Comparison of ENCODE assay signal across 18 cellular contexts in genomic region chr19:36150586-36150985, GRCh38. TPM values are rescaled to one million over a fixed set of nuclear protein-coding genes. Genes with fewer than 3 reads are reported as not detected.
DNase-seq lines count a peak whose midpoint lies in the region; ATAC-seq and TF ChIP-seq lines count a peak whose summit lies in the region.
"Had no signal": no experiment of that assay in that cellular context is flagged by ENCODE, and none has a peak within 500 bp of the region (broad histone marks: within the 10 kb centered on the region; RNA-seq: fewer than 3 reads in every experiment).

No MANE protein-coding gene starts in this region.

- H3K27me3 ChIP-seq in adipocyte (replicated peaks; ENCODE audit: control insufficient read depth, insufficient read depth, low read length) (no peaks in the 10 kb centered on the region), fibroblast of lung (ENCODE audit: control insufficient read depth, insufficient read depth, low read length) (no peaks in the 10 kb centered on the region), neuronal stem cell (ENCODE audit: control insufficient read depth in 3 of 3, insufficient read depth in 3 of 3, low read depth in 1 of 3, low read length in 3 of 3) (no peaks in the 10 kb centered on the region), tibial artery (no peaks in the 10 kb centered on the region), A673 (replicated peaks; ENCODE audit: insufficient read depth, low read depth, low read length, poor library complexity) (no peaks in the 10 kb centered on the region)

- H3K27ac ChIP-seq in fibroblast of lung (ENCODE audit: insufficient read depth, low read length) (no peak overlapping the region), neuronal stem cell (replicated peaks; ENCODE audit: low read length) (no peak overlapping the region), tibial artery (peak overlapping the region; percentile 99 to 100), A673 (ENCODE audit: low read depth, low read length, poor library complexity, severe bottlenecking) (no peak overlapping the region)

- H3K4ac ChIP-seq in neuronal stem cell (ENCODE audit: low read length) = no peak overlapping the region

- H2BK12ac ChIP-seq in neuronal stem cell (ENCODE audit: low read length) = no peak overlapping the region

- ATAC-seq in HG02678 (IDR thresholded peaks at IDR 0.05; ENCODE audit: unreplicated experiment) (no peak), GM21723 (IDR thresholded peaks at IDR 0.05; ENCODE audit: unreplicated experiment) (no peak)
- ATAC-seq: T-cell had no signal

- H2AFZ ChIP-seq in fibroblast of lung (ENCODE audit: low read length) (no peak overlapping the region), neuronal stem cell (ENCODE audit: low read length) (no peak overlapping the region)

- no peak overlapping the region for H2BK5ac ChIP-seq in neuronal stem cell (ENCODE audit: low read length)

- H2BK15ac ChIP-seq in neuronal stem cell (ENCODE audit: low read length) = no peak overlapping the region

- no CpG with 5 or more reads among the region's 5 CpGs for WGBS in neuronal stem cell (ENCODE audit: extremely low coverage in 2 of 2, insufficient read length in 2 of 2, insufficient replicate concordance in 1 of 2), 2 donors

- H3K79me1 ChIP-seq in neuronal stem cell (ENCODE audit: low read depth, low read length) = peaks cover 2% of the 10 kb centered on the region

- H3K36me3 ChIP-seq in adipocyte (ENCODE audit: control insufficient read depth, insufficient read depth, low read length, severe bottlenecking) = peaks cover 40% of the 10 kb centered on the region
- H3K36me3 ChIP-seq in fibroblast of lung (ENCODE audit: control insufficient read depth, insufficient read depth, low read length) = peaks cover 24% of the 10 kb centered on the region
- peaks cover 43 to 61% of the 10 kb centered on the region in 2 donors for H3K36me3 ChIP-seq in neuronal stem cell (replicated peaks in 1 of 2; ENCODE audit: control insufficient read depth in 2 of 2, insufficient read depth in 2 of 2, low read length in 2 of 2)
- peaks cover 42 to 57% (median 46%) of the 10 kb centered on the region in 3 donors for H3K36me3 ChIP-seq in tibial artery
- peaks cover 40% of the 10 kb centered on the region for H3K36me3 ChIP-seq in A673 (ENCODE audit: insufficient read depth, low read length, poor library complexity, severe bottlenecking)

- no TSS peak for BruUV-seq in A673 (replicated peaks; lab: Mats Ljungman, UMichigan)

- H4K8ac ChIP-seq in neuronal stem cell (ENCODE audit: low read depth, low read length) = no peak overlapping the region

- peak overlapping the region; percentile 75 for H3K4me2 ChIP-seq in fibroblast of lung (ENCODE audit: extremely low read depth, insufficient read depth, low read length)
- no peak overlapping the region for H3K4me2 ChIP-seq in neuronal stem cell (ENCODE audit: insufficient read depth, low read length, poor library complexity, severe bottlenecking)

- POLR2A ChIA-PET in A673 (lab: Charles Lee; ENCODE audit: low non-redundant PET) = no interaction called here

- no peak overlapping the region for H3K14ac ChIP-seq in neuronal stem cell (ENCODE audit: low read length)

- no peak overlapping the region for H3K18ac ChIP-seq in neuronal stem cell (ENCODE audit: low read length)

- peak overlapping the region; percentile 26 for H2AK5ac ChIP-seq in neuronal stem cell (ENCODE audit: low read depth, low read length)

- H3K9ac ChIP-seq in adipocyte (ENCODE audit: low read length) = peak overlapping the region; percentile 97
- no peak overlapping the region for H3K9ac ChIP-seq in fibroblast of lung (ENCODE audit: insufficient read depth, low read length)
- peak overlapping the region; percentile 30 for H3K9ac ChIP-seq in neuronal stem cell (ENCODE audit: low read depth, low read length, poor library complexity)

- H3K4me1 ChIP-seq in adipocyte (ENCODE audit: control insufficient read depth, insufficient read depth, low read length) (peaks cover 13% of the 10 kb centered on the region), fibroblast of lung (ENCODE audit: control insufficient read depth, extremely low read depth, insufficient read depth, low read length) (peaks cover 6% of the 10 kb centered on the region), neuronal stem cell (ENCODE audit: control insufficient read depth in 2 of 2, insufficient read depth in 1 of 2, low read depth in 1 of 2, low read length in 2 of 2) (no peaks in the 10 kb centered on the region), tibial artery (peaks cover 0 to 30% (median 23%) of the 10 kb centered on the region in 4 donors), A673 (ENCODE audit: insufficient read depth, low read length, poor library complexity, severe bottlenecking) (no peaks in the 10 kb centered on the region)

- no peaks in the 10 kb centered on the region for H4K20me1 ChIP-seq in fibroblast of lung (ENCODE audit: control insufficient read depth, extremely low read depth, insufficient read depth, low read length)

- no peak overlapping the region for H2BK120ac ChIP-seq in neuronal stem cell (ENCODE audit: low read depth, low read length)

- no peak overlapping the region for H3K23ac ChIP-seq in neuronal stem cell (ENCODE audit: low read depth, low read length, poor library complexity)

- intact Hi-C loops in tibial artery (cut with DNase I; ENCODE audit: low total_unique reads) = loop anchor here (10.0 kb wide), 1 partner anchor 156 kb away; the partner anchor contains the start of gene SDHAF1
- intact Hi-C loops in A673 (cut with micrococcal nuclease; ENCODE audit: unreplicated experiment) = no loop called here

- H3K9me3 ChIP-seq in adipocyte (ENCODE audit: control insufficient read depth, low read length) (no peaks in the 10 kb centered on the region), fibroblast of lung (ENCODE audit: control insufficient read depth, insufficient read depth, low read depth, low read length) (no peaks in the 10 kb centered on the region), neuronal stem cell (replicated peaks in 1 of 2; ENCODE audit: control insufficient read depth in 2 of 2, insufficient read depth in 1 of 2, low read depth in 1 of 2, low read length in 2 of 2) (peaks cover 0 to 3% of the 10 kb centered on the region in 2 donors), tibial artery (no peaks in the 10 kb centered on the region), A673 (ENCODE audit: low read depth, low read length, poor library complexity, severe bottlenecking) (no peaks in the 10 kb centered on the region)

- CTCF ChIA-PET in A673 (lab: Charles Lee) = no interaction called here

- no peak overlapping the region for H4K91ac ChIP-seq in neuronal stem cell (ENCODE audit: low read depth, low read length, poor library complexity)

- DNase-seq in adipocyte (ENCODE audit: low read depth) (no peak), fibroblast of lung (ENCODE audit: low read depth in 2 of 2) (no peak), neuronal stem cell (ENCODE audit: low spot score) (no peak), tibial artery (no peak), A673 (ENCODE audit: low spot score) (no peak)
- no peak for DNase-seq in activated CD4-positive, alpha-beta T cell treated with anti-CD3 and anti-CD28 coated beads, Interleukin-2, amount 50 U/mL, for 48 hours
- DNase-seq: activated B cell treated with CpG ODN at 0.5 μM for 24 hours; activated naive CD4-positive, alpha-beta T cell treated with Interleukin-2 at 50 U/mL for 16 hours; AML-193; NCI-H1930; NCI-H524; PC-3; T-cell had no signal

- TF ChIP-seq CTCF in fibroblast of lung (conservative IDR thresholded peaks at IDR 0.05 in 1 of 2, IDR thresholded peaks at IDR 0.05 in 1 of 2; ENCODE audit: low read depth in 1 of 2, low read length in 2 of 2) (no peak), tibial artery (IDR thresholded peaks at IDR 0.05) (no peak), A673 (conservative IDR thresholded peaks at IDR 0.05; ENCODE audit: low read depth, low read length) (no peak)

- peaks cover 2% of the 10 kb centered on the region for H3K79me2 ChIP-seq in fibroblast of lung (ENCODE audit: control insufficient read depth, insufficient read depth, low read length)

- peak overlapping the region; percentile 89 for H3K4me3 ChIP-seq in adipocyte (ENCODE audit: low read length)
- H3K4me3 ChIP-seq in fibroblast of lung (replicated peaks in 1 of 4; ENCODE audit: control extremely low read depth in 1 of 4, insufficient read depth in 1 of 4, low read depth in 3 of 4, low read length in 4 of 4) = peak overlapping the region in 1 of 4 experiments; percentile 76
- no peak overlapping the region for H3K4me3 ChIP-seq in neuronal stem cell (ENCODE audit: low read length in 2 of 2)
- peak overlapping the region; percentile 68 to 82 for H3K4me3 ChIP-seq in tibial artery
- no peak overlapping the region for H3K4me3 ChIP-seq in A673 (ENCODE audit: low read depth, low read length, poor library complexity, severe bottlenecking)

RNA-seq across cellular contexts. Expression of gene COX7A1, which starts 1.7 kb away (rescaled TPM):
- total RNA-seq in fibroblast of lung (30.0 and 77.9 TPM in 2 replicates), A673 (2021) (not detected in 2 replicates)
- 17.8 and 42.5 TPM in 2 replicates for polyA plus RNA-seq in fibroblast of lung
- polyA plus RNA-seq in fibroblast of lung (2012) = 95.1 and 195 TPM in 2 replicates
- 39.9 and 46.1 TPM in 2 replicates for polyA minus RNA-seq in fibroblast of lung (ENCODE audit: low replicate concordance)
- not detected for polyA plus RNA-seq in neuronal stem cell (2013, experiment 1 of 2)
- not detected for polyA plus RNA-seq in neuronal stem cell (2013, experiment 2 of 2)
- total RNA-seq: activated B cell treated with CpG ODN at 0.5 μM for 24 hours, myocyte, PC-3, T-cell had no signal

RNA-seq across cellular contexts. Expression of gene CAPNS1, which starts 10.7 kb away (rescaled TPM):
- total RNA-seq in fibroblast of lung (263 and 466 TPM in 2 replicates), A673 (2021) (577 and 579 TPM in 2 replicates)
- polyA plus RNA-seq in fibroblast of lung = 1,189 and 1,351 TPM in 2 replicates
- 1,467 and 1,660 TPM in 2 replicates for polyA plus RNA-seq in fibroblast of lung (2012)
- polyA minus RNA-seq in fibroblast of lung (ENCODE audit: low replicate concordance) = 2,032 and 2,619 TPM in 2 replicates
- 305 TPM for polyA plus RNA-seq in neuronal stem cell (2013, experiment 1 of 2)
- 308 TPM for polyA plus RNA-seq in neuronal stem cell (2013, experiment 2 of 2)

RNA-seq across cellular contexts. Expression of gene TBCB, which starts 35.3 kb away (rescaled TPM):
- total RNA-seq in fibroblast of lung = 173 and 249 TPM in 2 replicates
- 194 and 217 TPM in 2 replicates for polyA plus RNA-seq in fibroblast of lung
- 315 and 356 TPM in 2 replicates for polyA plus RNA-seq in fibroblast of lung (2012)
- polyA minus RNA-seq in fibroblast of lung (ENCODE audit: low replicate concordance) = 271 and 408 TPM in 2 replicates
- 314 TPM for polyA plus RNA-seq in neuronal stem cell (2013, experiment 1 of 2)
- polyA plus RNA-seq in neuronal stem cell (2013, experiment 2 of 2) = 323 TPM
- total RNA-seq in A673 (2021) = 156 and 158 TPM in 2 replicates

RNA-seq across cellular contexts. Expression of gene POLR2I, which starts 35.9 kb away (rescaled TPM):
- 96.8 and 97.6 TPM in 2 replicates for total RNA-seq in fibroblast of lung
- 36.1 and 58.4 TPM in 2 replicates for polyA plus RNA-seq in fibroblast of lung
- polyA plus RNA-seq in fibroblast of lung (2012) = 119 and 175 TPM in 2 replicates
- polyA minus RNA-seq in fibroblast of lung (ENCODE audit: low replicate concordance) = 122 and 170 TPM in 2 replicates
- polyA plus RNA-seq in neuronal stem cell (2013, experiment 1 of 2) = 186 TPM
- polyA plus RNA-seq in neuronal stem cell (2013, experiment 2 of 2) = 182 TPM
- total RNA-seq in A673 (2021) = 133 and 142 TPM in 2 replicates

RNA-seq across cellular contexts. Expression of gene OVOL3, which starts 39.6 kb away (rescaled TPM):
- not detected in 2 replicates for total RNA-seq in fibroblast of lung
- polyA plus RNA-seq in fibroblast of lung = not detected in 2 replicates
- not detected in 2 replicates for polyA plus RNA-seq in fibroblast of lung (2012)
- not detected in 2 replicates for polyA minus RNA-seq in fibroblast of lung (ENCODE audit: low replicate concordance)
- 0.13 TPM for polyA plus RNA-seq in neuronal stem cell (2013, experiment 1 of 2)
- 0.07 TPM for polyA plus RNA-seq in neuronal stem cell (2013, experiment 2 of 2)
- 0.47 and 0.63 TPM in 2 replicates for total RNA-seq in A673 (2021)
- total RNA-seq: activated B cell treated with CpG ODN at 0.5 μM for 24 hours, kidney epithelial cell, myocyte, PC-3, posterior vena cava, T-cell had no signal

Comparison
In these comparisons a context has a peak if more than half of its experiments do, and no peak if none do; other contexts are left out.
1. H3K4me3 ChIP-seq: peak in adipocyte (single experiment) and tibial artery (2 of 2); none in neuronal stem cell (0 of 2) and A673 (single experiment).
2. H3K27ac ChIP-seq: peak in tibial artery (2 of 2); none in fibroblast of lung (single experiment), neuronal stem cell (single experiment) and A673 (single experiment).
3. RNA of gene COX7A1, which starts 1.7 kb away (total RNA-seq): 30.0 to 77.9 TPM in fibroblast of lung; not detected in A673; every median in the first group is over 10 times any median in the second.